2 cellular contexts compared by ENCODE assay signal in the genomic region with DNA sequence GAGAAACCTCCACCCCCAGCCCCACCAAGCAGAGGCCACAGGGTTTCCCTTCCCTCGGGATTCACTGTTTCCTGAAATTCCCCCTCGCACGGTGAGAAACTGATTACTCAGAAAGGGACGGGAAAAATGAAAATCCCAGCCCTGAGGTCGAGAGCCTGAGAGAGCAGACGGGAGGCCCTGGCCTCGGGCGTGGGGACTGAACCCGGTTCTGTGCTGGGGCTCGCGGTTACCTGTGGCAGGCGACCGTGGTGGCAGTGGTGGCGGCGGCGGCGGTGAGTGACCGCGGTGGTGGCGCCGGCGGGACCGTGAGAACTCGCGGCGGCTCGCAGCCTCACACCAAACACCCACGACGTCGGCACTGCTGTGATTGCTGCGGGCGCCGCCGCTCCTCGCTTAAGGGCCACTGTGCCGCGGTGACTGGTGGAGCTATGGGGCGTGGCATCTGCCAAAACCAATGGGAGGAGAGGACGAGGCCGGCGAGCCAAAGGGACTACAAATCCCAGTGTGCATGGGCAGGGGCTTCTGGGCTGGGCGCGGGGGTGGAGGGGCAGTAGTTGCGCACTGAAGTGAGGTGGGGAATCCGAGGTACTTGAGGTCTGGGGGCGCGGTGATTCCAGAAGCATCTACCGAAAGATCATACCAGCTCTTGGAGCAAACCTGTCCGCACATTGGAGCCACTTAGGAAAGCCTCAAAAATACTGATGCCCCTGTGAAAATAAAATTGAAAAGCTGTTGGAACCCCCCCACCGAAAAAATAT.
TF ChIP-seq lines count a peak whose summit lies in the region.

LGMN (minus strand) TSS at position 369 of the 758 bp plus-strand sequence. CDS start 15,841 bp downstream, outside the sequence.

TF ChIP-seq in HCT116, 20 proteins besides CTCF, POLR2A, EP300 and RAD21:
- peak; percentile 81 for TF ChIP-seq SP1 (IDR thresholded peaks at IDR 0.05; ENCODE audit: low read depth)
- TF ChIP-seq, protein P1, sequence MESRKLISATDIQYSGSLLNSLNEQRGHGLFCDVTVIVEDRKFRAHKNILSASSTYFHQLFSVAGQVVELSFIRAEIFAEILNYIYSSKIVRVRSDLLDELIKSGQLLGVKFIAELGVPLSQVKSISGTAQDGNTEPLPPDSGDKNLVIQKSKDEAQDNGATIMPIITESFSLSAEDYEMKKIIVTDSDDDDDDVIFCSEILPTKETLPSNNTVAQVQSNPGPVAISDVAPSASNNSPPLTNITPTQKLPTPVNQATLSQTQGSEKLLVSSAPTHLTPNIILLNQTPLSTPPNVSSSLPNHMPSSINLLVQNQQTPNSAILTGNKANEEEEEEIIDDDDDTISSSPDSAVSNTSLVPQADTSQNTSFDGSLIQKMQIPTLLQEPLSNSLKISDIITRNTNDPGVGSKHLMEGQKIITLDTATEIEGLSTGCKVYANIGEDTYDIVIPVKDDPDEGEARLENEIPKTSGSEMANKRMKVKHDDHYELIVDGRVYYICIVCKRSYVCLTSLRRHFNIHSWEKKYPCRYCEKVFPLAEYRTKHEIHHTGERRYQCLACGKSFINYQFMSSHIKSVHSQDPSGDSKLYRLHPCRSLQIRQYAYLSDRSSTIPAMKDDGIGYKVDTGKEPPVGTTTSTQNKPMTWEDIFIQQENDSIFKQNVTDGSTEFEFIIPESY (IDR thresholded peaks at IDR 0.05; ENCODE audit: extremely low read depth, insufficient replicate concordance, low read length) = no peak
- TF ChIP-seq SIN3A (IDR thresholded peaks at IDR 0.05; ENCODE audit: low read depth) = peak; percentile 82; the same call in 1 of the 2 replicates
- TF ChIP-seq YY1 (IDR thresholded peaks at IDR 0.05; ENCODE audit: extremely low read depth, insufficient replicate concordance, low read depth, low read length) = peak; percentile 31
- peak; percentile 94 for TF ChIP-seq EGR1 (IDR thresholded peaks at IDR 0.05; ENCODE audit: low read depth)
- no peak for TF ChIP-seq REST (IDR thresholded peaks at IDR 0.05; ENCODE audit: low read depth)
- peak; percentile 65; the same call in 1 of the 2 replicates for TF ChIP-seq CBX3 (IDR thresholded peaks at IDR 0.05; ENCODE audit: low read depth)
- TF ChIP-seq MAX (IDR thresholded peaks at IDR 0.05) = peak; percentile 85; the same call in 1 of the 2 replicates
- TF ChIP-seq TCF7L2 (IDR thresholded peaks at IDR 0.05; ENCODE audit: borderline replicate concordance, extremely low read depth, insufficient read depth, insufficient read length) = peak; percentile 83
- TF ChIP-seq, protein P2, sequence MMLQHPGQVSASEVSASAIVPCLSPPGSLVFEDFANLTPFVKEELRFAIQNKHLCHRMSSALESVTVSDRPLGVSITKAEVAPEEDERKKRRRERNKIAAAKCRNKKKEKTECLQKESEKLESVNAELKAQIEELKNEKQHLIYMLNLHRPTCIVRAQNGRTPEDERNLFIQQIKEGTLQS (IDR thresholded peaks at IDR 0.05) = no peak
- no peak for TF ChIP-seq JUND (IDR thresholded peaks at IDR 0.05)
- peak; percentile 98 for TF ChIP-seq POLR2AphosphoS5 (IDR thresholded peaks at IDR 0.05; ENCODE audit: low read depth, low read length)
- TF ChIP-seq ZFX (IDR thresholded peaks at IDR 0.05) = peak; percentile 30; the same call in 1 of the 2 replicates

TF ChIP-seq in GM12878, 131 proteins besides CTCF, POLR2A, EP300 and RAD21 (continues in another document):
- TF ChIP-seq E4F1 (IDR thresholded peaks at IDR 0.05; ENCODE audit: borderline replicate concordance, partially characterized antibody) = no peak
- no peak; the same call in 1 of the 2 replicates for TF ChIP-seq ZSCAN29 (IDR thresholded peaks at IDR 0.05)
- TF ChIP-seq SP1 (IDR thresholded peaks at IDR 0.05; ENCODE audit: low read depth, low read length) = peak; percentile 32
- no peak for TF ChIP-seq CHD1 (IDR thresholded peaks at IDR 0.05; ENCODE audit: low read depth, low read length)
- peak; percentile 75 for TF ChIP-seq RUNX3 (IDR thresholded peaks at IDR 0.05; ENCODE audit: low read length)
- no peak for TF ChIP-seq BCL11A (IDR thresholded peaks at IDR 0.05; ENCODE audit: low read depth, low read length)
- TF ChIP-seq MAX (IDR thresholded peaks at IDR 0.05; ENCODE audit: low read depth, low read length) = no peak
- TF ChIP-seq SIX5 (IDR thresholded peaks at IDR 0.05; ENCODE audit: low read depth, low read length, severe bottlenecking) = peak; percentile 69
- TF ChIP-seq, protein P3, sequence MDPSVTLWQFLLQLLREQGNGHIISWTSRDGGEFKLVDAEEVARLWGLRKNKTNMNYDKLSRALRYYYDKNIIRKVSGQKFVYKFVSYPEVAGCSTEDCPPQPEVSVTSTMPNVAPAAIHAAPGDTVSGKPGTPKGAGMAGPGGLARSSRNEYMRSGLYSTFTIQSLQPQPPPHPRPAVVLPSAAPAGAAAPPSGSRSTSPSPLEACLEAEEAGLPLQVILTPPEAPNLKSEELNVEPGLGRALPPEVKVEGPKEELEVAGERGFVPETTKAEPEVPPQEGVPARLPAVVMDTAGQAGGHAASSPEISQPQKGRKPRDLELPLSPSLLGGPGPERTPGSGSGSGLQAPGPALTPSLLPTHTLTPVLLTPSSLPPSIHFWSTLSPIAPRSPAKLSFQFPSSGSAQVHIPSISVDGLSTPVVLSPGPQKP (IDR thresholded peaks at IDR 0.05; ENCODE audit: low read depth, low read length) = no peak; the same call in 1 of the 2 replicates
- no peak for TF ChIP-seq YBX1 (IDR thresholded peaks at IDR 0.05)
- no peak for TF ChIP-seq GABPA (IDR thresholded peaks at IDR 0.05; ENCODE audit: low read depth)
- peak; percentile 92 for TF ChIP-seq BACH1 (IDR thresholded peaks at IDR 0.05; ENCODE audit: borderline replicate concordance)
- peak; percentile 67; the same call in 1 of the 2 replicates for TF ChIP-seq CHD2 (IDR thresholded peaks at IDR 0.05; ENCODE audit: borderline replicate concordance, low read depth, low read length)
- TF ChIP-seq EED (IDR thresholded peaks at IDR 0.05; ENCODE audit: low read depth) = 0 out of 2 replicates have a peak, but pooled peaks have one; percentile 16
- TF ChIP-seq ZBED1 (IDR thresholded peaks at IDR 0.05; ENCODE audit: borderline replicate concordance) = no peak
- TF ChIP-seq, protein P4, sequence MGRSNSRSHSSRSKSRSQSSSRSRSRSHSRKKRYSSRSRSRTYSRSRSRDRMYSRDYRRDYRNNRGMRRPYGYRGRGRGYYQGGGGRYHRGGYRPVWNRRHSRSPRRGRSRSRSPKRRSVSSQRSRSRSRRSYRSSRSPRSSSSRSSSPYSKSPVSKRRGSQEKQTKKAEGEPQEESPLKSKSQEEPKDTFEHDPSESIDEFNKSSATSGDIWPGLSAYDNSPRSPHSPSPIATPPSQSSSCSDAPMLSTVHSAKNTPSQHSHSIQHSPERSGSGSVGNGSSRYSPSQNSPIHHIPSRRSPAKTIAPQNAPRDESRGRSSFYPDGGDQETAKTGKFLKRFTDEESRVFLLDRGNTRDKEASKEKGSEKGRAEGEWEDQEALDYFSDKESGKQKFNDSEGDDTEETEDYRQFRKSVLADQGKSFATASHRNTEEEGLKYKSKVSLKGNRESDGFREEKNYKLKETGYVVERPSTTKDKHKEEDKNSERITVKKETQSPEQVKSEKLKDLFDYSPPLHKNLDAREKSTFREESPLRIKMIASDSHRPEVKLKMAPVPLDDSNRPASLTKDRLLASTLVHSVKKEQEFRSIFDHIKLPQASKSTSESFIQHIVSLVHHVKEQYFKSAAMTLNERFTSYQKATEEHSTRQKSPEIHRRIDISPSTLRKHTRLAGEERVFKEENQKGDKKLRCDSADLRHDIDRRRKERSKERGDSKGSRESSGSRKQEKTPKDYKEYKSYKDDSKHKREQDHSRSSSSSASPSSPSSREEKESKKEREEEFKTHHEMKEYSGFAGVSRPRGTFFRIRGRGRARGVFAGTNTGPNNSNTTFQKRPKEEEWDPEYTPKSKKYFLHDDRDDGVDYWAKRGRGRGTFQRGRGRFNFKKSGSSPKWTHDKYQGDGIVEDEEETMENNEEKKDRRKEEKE (IDR thresholded peaks at IDR 0.05) = no peak
- no peak for TF ChIP-seq NR2C2 (IDR thresholded peaks at IDR 0.05; ENCODE audit: borderline replicate concordance, control insufficient read depth, insufficient read length, low read depth)
- no peak for TF ChIP-seq NFXL1 (IDR thresholded peaks at IDR 0.05; ENCODE audit: borderline replicate concordance)
- TF ChIP-seq HDGF (IDR thresholded peaks at IDR 0.05) = peak; percentile 87
- no peak for TF ChIP-seq RAD51 (IDR thresholded peaks at IDR 0.05)
- TF ChIP-seq ZNF207 (IDR thresholded peaks at IDR 0.05; ENCODE audit: borderline replicate concordance) = no peak
- peak; percentile 35; the same call in 1 of the 2 replicates for TF ChIP-seq RFX5 (IDR thresholded peaks at IDR 0.05; ENCODE audit: low read depth, low read length)
- no peak for TF ChIP-seq TCF3 (IDR thresholded peaks at IDR 0.05; ENCODE audit: borderline replicate concordance, insufficient read depth, low read depth, low read length)
- TF ChIP-seq, protein P5, sequence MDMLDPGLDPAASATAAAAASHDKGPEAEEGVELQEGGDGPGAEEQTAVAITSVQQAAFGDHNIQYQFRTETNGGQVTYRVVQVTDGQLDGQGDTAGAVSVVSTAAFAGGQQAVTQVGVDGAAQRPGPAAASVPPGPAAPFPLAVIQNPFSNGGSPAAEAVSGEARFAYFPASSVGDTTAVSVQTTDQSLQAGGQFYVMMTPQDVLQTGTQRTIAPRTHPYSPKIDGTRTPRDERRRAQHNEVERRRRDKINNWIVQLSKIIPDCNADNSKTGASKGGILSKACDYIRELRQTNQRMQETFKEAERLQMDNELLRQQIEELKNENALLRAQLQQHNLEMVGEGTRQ (IDR thresholded peaks at IDR 0.05; ENCODE audit: borderline replicate concordance, low read depth, low read length) = no peak
- no peak for TF ChIP-seq SMAD5 (IDR thresholded peaks at IDR 0.05; ENCODE audit: low read depth)
- no peak for TF ChIP-seq SRF (IDR thresholded peaks at IDR 0.05; ENCODE audit: low read depth in 2 of 2, low read length in 2 of 2)
- no peak for TF ChIP-seq MEF2A (IDR thresholded peaks at IDR 0.05; ENCODE audit: insufficient read depth, low read depth, low read length)
- 0 out of 2 replicates have a peak, but pooled peaks have one; percentile 25 for TF ChIP-seq ATF2 (IDR thresholded peaks at IDR 0.05; ENCODE audit: low read length)
- peak in 1 of 2 experiments; percentile 44; a peak in 1 of 3 replicates for TF ChIP-seq EGR1 (IDR thresholded peaks at IDR 0.05; ENCODE audit: borderline replicate concordance in 1 of 2, low read depth in 2 of 2, low read length in 2 of 2)
- TF ChIP-seq, protein P6, sequence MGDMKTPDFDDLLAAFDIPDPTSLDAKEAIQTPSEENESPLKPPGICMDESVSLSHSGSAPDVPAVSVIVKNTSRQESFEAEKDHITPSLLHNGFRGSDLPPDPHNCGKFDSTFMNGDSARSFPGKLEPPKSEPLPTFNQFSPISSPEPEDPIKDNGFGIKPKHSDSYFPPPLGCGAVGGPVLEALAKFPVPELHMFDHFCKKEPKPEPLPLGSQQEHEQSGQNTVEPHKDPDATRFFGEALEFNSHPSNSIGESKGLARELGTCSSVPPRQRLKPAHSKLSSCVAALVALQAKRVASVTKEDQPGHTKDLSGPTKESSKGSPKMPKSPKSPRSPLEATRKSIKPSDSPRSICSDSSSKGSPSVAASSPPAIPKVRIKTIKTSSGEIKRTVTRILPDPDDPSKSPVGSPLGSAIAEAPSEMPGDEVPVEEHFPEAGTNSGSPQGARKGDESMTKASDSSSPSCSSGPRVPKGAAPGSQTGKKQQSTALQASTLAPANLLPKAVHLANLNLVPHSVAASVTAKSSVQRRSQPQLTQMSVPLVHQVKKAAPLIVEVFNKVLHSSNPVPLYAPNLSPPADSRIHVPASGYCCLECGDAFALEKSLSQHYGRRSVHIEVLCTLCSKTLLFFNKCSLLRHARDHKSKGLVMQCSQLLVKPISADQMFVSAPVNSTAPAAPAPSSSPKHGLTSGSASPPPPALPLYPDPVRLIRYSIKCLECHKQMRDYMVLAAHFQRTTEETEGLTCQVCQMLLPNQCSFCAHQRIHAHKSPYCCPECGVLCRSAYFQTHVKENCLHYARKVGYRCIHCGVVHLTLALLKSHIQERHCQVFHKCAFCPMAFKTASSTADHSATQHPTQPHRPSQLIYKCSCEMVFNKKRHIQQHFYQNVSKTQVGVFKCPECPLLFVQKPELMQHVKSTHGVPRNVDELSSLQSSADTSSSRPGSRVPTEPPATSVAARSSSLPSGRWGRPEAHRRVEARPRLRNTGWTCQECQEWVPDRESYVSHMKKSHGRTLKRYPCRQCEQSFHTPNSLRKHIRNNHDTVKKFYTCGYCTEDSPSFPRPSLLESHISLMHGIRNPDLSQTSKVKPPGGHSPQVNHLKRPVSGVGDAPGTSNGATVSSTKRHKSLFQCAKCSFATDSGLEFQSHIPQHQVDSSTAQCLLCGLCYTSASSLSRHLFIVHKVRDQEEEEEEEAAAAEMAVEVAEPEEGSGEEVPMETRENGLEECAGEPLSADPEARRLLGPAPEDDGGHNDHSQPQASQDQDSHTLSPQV (IDR thresholded peaks at IDR 0.05) = no peak
